ENCODE assay signal across 8 cellular contexts in genomic region chr11:17276236-17277023, GRCh38. TPM values are rescaled to one million over a fixed set of nuclear protein-coding genes. Genes with fewer than 3 reads are reported as not detected.
A peak's percentile ranks its signal among the peaks of the same experiment; 100 is the strongest.
DNase-seq lines count a peak whose midpoint lies in the region; ATAC-seq and TF ChIP-seq lines count a peak whose summit lies in the region.

NUCB2 (plus strand) TSS chr11:17276739; CDS start chr11:17295324, 18,585 bp downstream.

- H3K9me3 ChIP-seq in mononuclear cell (ENCODE audit: low read depth, low read length) = no peaks in the 10 kb centered on the region

- no peaks in the 10 kb centered on the region for H3K36me3 Mint-ChIP-seq in IgD-negative memory B cell

- H3K4me1 Mint-ChIP-seq in IgD-negative memory B cell = peaks cover 10 to 13% (median 11%) of the 10 kb centered on the region in 3 donors

- H3K27me3 ChIP-seq in mononuclear cell (ENCODE audit: insufficient read depth, low read length) = no peaks in the 10 kb centered on the region

- peak; percentile 76 for DNase-seq in DMS 273 treated with DMSO at 0.1 percent for 48 hours (lab: John Stamatoyannopoulos, UW)
- DNase-seq in OCI-M2 (lab: John Stamatoyannopoulos, UW; ENCODE audit: unreplicated experiment) = peak; percentile 62
- peak; percentile 90 for DNase-seq in activated T-cell treated with anti-CD3 and anti-CD28 coated beads for 4 hours
- peak; percentile 98 for DNase-seq in epithelial cell of esophagus (ENCODE audit: low read depth)
- DNase-seq in stimulated activated CD8-positive, alpha-beta memory T cell treated with anti-CD3 and anti-CD28 coated beads, Interleukin-4, amount 100 ng/mL, for 1 hour (ENCODE audit: low read depth in 2 of 2, low spot score in 1 of 2) = peak; percentile 93 to 94

- no peak for TF ChIP-seq CTCF in epithelial cell of esophagus (IDR thresholded peaks at IDR 0.05; ENCODE audit: insufficient read depth, low read depth, low read length, missing control alignments)

- H3K27me3 Mint-ChIP-seq in IgD-negative memory B cell = peaks cover 10% of the 10 kb centered on the region

- peaks cover 49% of the 10 kb centered on the region for H3K4me1 ChIP-seq in mononuclear cell (ENCODE audit: insufficient read depth, low read length)

- H3K27ac Mint-ChIP-seq in IgD-negative memory B cell = peak within 1 kb of the TSS; percentile 24 to 94 (median 56)

- peak within 1 kb of the TSS; percentile 92 to 98 (median 97) for H3K4me3 Mint-ChIP-seq in IgD-negative memory B cell

- H3K9me3 Mint-ChIP-seq in IgD-negative memory B cell = no peaks in the 10 kb centered on the region

- peak; percentile 98 for ATAC-seq in GM21529 (IDR thresholded peaks at IDR 0.05; ENCODE audit: unreplicated experiment)

- H3K4me3 ChIP-seq in epithelial cell of esophagus (ENCODE audit: low read length) (peak within 1 kb of the TSS; percentile 73), mononuclear cell (ENCODE audit: low read length) (peak within 1 kb of the TSS; percentile 87)

RNA-seq across cellular contexts. Expression of gene NUCB2, which starts in this region (rescaled TPM):
- 22.5 TPM for polyA plus RNA-seq in IgD-negative memory B cell
- 69.1 TPM for total RNA-seq in mononuclear cell

Comparison
In these comparisons a context has a peak if more than half of its experiments do, and no peak if none do; other contexts are left out.
1. Peak in every context shown above with its lines: DNase-seq, ATAC-seq and H3K4me3 ChIP-seq.